8 cellular contexts compared by ENCODE assay signal in the genomic region with DNA sequence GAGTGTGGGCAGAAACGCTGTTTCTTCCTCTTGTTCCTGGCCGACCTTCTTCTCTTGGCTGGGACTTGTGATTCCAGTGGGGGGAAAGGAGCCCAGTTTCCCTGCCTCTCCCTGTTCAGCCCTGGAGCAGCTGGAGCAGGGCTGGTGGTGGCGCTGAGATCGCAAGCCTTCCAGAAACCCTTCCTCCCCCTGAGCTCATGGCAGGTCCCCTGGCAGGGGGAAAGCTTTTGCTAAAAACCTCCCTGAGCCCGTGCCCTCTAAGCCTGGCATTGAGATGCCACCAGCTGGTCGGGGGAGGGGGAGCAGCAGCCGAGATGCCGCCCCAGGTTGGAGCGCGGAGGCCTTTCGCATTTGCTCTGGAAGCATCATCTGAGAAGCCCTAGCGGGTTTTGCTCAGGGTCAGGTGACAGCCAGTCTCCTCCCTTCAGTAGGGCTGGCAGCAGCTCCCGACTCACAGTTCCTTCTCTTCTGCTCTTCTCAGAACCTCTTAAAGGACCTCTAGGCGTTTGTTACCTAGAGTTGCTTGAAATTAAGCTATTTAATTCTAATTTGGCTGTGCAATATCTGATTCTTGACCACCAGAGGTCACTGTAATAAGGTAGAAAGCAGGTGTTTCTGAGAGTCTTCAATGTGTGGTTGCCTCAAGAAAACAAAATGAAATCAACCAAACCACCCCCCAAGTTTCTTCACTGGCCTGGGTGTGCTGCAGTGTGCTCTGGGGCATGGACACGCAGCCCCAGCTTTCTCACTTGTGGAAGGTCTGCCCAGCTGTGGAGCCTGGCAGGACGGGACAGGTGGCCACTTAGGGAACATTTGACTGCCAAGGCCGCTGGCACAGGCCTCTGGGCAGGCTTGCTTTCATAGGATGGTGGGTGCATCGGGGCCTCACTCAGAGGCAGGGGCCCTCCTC.
A peak's percentile ranks its signal among the peaks of the same experiment; 100 is the strongest.
DNase-seq lines count a peak whose midpoint lies in the region; ATAC-seq and TF ChIP-seq lines count a peak whose summit lies in the region.

No MANE protein-coding gene starts in this region.

- H3K27me3 ChIP-seq in heart left ventricle: peaks cover 0 to 7% (median 0%) of the 10 kb centered on the region in 9 donors
- no peaks in the 10 kb centered on the region for H3K27me3 ChIP-seq in body of pancreas
- H3K27me3 ChIP-seq in right lobe of liver: no peaks in the 10 kb centered on the region

- H3K9me3 ChIP-seq in heart left ventricle (peaks cover 0 to 6% (median 0%) of the 10 kb centered on the region in 12 donors), body of pancreas (no peaks in the 10 kb centered on the region), right lobe of liver (no peaks in the 10 kb centered on the region)

- DNase-seq in heart left ventricle (no peak), left cardiac atrium (no peak), NCI-H1694 treated with DMSO at 0.1 percent for 48 hours (lab: John Stamatoyannopoulos, UW) (peak; percentile 24), body of pancreas (peak in 2 of 4 donors; percentile 15 to 25), right lobe of liver (no peak)

- intact Hi-C loops in heart left ventricle (cut with DNase I): loop anchor here in 8 of 10 donors (2.0 to 10.0 kb wide), 6 partner anchors 162 to 605 kb away; no protein-coding TSS in a partner anchor
- intact Hi-C loops in left cardiac atrium (cut with DNase I): loop anchor here (2.0 to 10.0 kb wide), 3 partner anchors 162 to 602 kb away; no protein-coding TSS in a partner anchor
- intact Hi-C loops in body of pancreas (cut with DNase I): loop anchor here (5.0 to 10.0 kb wide), 2 partner anchors 182 to 605 kb away; no protein-coding TSS in a partner anchor
- intact Hi-C loops in right lobe of liver (cut with DNase I): loop anchor here in 1 of 2 donors (10.0 kb wide), 1 partner anchor 172 kb away; no protein-coding TSS in a partner anchor

- no peaks in the 10 kb centered on the region for H3K36me3 ChIP-seq in heart left ventricle
- H3K36me3 ChIP-seq in body of pancreas (replicated peaks in 1 of 2; ENCODE audit: insufficient read depth in 1 of 2, low read depth in 2 of 2): no peaks in the 10 kb centered on the region
- H3K36me3 ChIP-seq in right lobe of liver: no peaks in the 10 kb centered on the region

- no peak for TF ChIP-seq POLR2A in heart left ventricle (IDR thresholded peaks at IDR 0.05)
- TF ChIP-seq POLR2A in body of pancreas (IDR thresholded peaks at IDR 0.05): no peak
- TF ChIP-seq POLR2A in right lobe of liver (IDR thresholded peaks at IDR 0.05): no peak

- H3K4me3 ChIP-seq in heart left ventricle (no peak overlapping the region), body of pancreas (no peak overlapping the region), right lobe of liver (no peak overlapping the region)

- no peak overlapping the region for H3K27ac ChIP-seq in heart left ventricle
- no peak overlapping the region for H3K27ac ChIP-seq in body of pancreas
- H3K27ac ChIP-seq in right lobe of liver: no peak overlapping the region

- no peak for ATAC-seq in heart left ventricle
- no peak for ATAC-seq in left cardiac atrium
- ATAC-seq in body of pancreas: peak; percentile 52
- ATAC-seq in right lobe of liver: peak; percentile 68 to 80 (median 72)
- no peak for ATAC-seq in HG03135 (IDR thresholded peaks at IDR 0.05; ENCODE audit: unreplicated experiment)
- no peak for ATAC-seq in activated CD4-positive, CD25-positive, alpha-beta regulatory T cell treated with anti-CD3 and anti-CD28 coated beads, Interleukin-2, amount 50 U/mL, for 24 hours
- ATAC-seq in HG02588 (IDR thresholded peaks at IDR 0.05; ENCODE audit: unreplicated experiment): no peak

- WGBS in heart left ventricle, 4 donors: 61 to 67% (median 62%) methylated on average over 17 to 18 of the region's 18 CpGs
- 46 to 58% methylated on average over 8 to 18 of the region's 18 CpGs for WGBS in body of pancreas, 2 donors
- 30% methylated on average over 8 of the region's 18 CpGs for WGBS in right lobe of liver (ENCODE audit: insufficient coverage, low coverage, low lambda C conversion rate, missing lambda C conversion rate)

- TF ChIP-seq CTCF in heart left ventricle (IDR thresholded peaks at IDR 0.05) (peak in 11 of 12 donors; percentile 22 to 54 (median 45)), body of pancreas (IDR thresholded peaks at IDR 0.05) (peak; percentile 40 to 67 (median 62)), right lobe of liver (IDR thresholded peaks at IDR 0.05) (peak; percentile 62 to 64 (median 62))

- H3K4me1 ChIP-seq in heart left ventricle (no peaks in the 10 kb centered on the region), body of pancreas (no peaks in the 10 kb centered on the region), right lobe of liver (no peaks in the 10 kb centered on the region)

Comparison
In these comparisons a context has a peak if more than half of its experiments do, and no peak if none do; other contexts are left out.
1. ATAC-seq: peak in body of pancreas (single experiment) and right lobe of liver (4 of 4); none in heart left ventricle (0 of 4), left cardiac atrium (0 of 2), HG03135 (single experiment), activated CD4-positive, CD25-positive, alpha-beta regulatory T cell treated with anti-CD3 and anti-CD28 coated beads, Interleukin-2, amount 50 U/mL, for 24 hours (0 of 2) and HG02588 (single experiment).
2. Peak in every context shown above with its lines, with median percentiles within 50 percentile points of each other: CTCF ChIP-seq.